ENCODE assay signal across 9 cellular contexts in the genomic region with DNA sequence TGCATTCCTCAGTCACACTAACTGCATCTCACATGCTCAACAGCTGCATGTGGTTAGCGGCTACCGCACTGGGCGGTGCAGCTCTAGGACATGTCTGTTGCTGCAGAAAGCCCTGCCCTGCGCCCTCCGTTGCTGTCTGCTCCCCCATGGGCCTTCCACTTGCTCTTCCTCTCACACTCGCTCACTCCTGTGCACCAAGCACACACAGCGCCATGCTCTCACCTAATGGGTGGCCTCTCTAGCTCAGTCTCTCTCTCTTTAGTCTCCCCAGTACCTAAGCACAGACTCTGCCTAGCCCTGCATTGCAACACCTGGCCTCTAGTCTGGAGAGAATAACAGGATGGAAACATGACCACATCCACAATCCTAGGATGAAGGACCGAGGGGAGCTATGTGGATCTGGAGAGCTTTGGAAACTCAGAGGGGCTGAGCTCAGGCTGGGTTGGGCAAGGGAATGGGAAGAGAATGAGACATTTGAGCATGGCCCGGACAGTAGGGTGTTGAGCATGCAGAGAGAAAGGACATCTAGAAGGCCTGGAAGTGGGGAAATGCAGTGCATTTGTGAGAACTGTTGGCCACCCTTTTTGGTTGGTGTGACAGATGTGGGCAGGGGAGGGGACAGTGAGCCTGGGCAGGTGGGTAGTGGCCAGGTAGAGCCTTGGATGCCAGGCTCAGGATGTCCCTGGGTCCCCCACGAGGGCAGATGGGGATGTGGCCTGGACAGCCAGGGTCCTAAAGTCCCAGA. TPM values are rescaled to one million over a fixed set of nuclear protein-coding genes. Genes with fewer than 3 reads are reported as not detected.
DNase-seq lines count a peak whose midpoint lies in the region; ATAC-seq, FAIRE-seq and TF ChIP-seq lines count a peak whose summit lies in the region.
"Had no signal": no experiment of that assay in that cellular context is flagged by ENCODE, and none has a peak within 500 bp of the region (broad histone marks: within the 10 kb centered on the region; RNA-seq: fewer than 3 reads in every experiment).

No MANE protein-coding gene starts in this region.

- H3K4me3 ChIP-seq in K562 (no peak overlapping the region), neuronal stem cell (ENCODE audit: low read length in 2 of 2) (no peak overlapping the region)
- H3K4me3 ChIP-seq: heart left ventricle had no signal

- H2AFZ ChIP-seq in K562 (ENCODE audit: low read depth, low read length) = no peak overlapping the region
- no peak overlapping the region for H2AFZ ChIP-seq in neuronal stem cell (ENCODE audit: low read length)

- peak overlapping the region; percentile 34 for H3K23ac ChIP-seq in neuronal stem cell (ENCODE audit: low read depth, low read length, poor library complexity)

- H3K18ac ChIP-seq in neuronal stem cell (ENCODE audit: low read length) = peak overlapping the region; percentile 83

- TF ChIP-seq EP300 in K562 (IDR thresholded peaks at IDR 0.05; ENCODE audit: low read length) = no peak

- H4K20me1 ChIP-seq in K562 (replicated peaks; ENCODE audit: control insufficient read depth, insufficient read depth, low read length) = no peaks in the 10 kb centered on the region; the same call in 1 of the 2 replicates

- H3K4me2 ChIP-seq in K562 (ENCODE audit: insufficient read depth, low read length) = no peak overlapping the region
- no peak overlapping the region for H3K4me2 ChIP-seq in neuronal stem cell (ENCODE audit: insufficient read depth, low read length, poor library complexity, severe bottlenecking)

- H3K14ac ChIP-seq in neuronal stem cell (ENCODE audit: low read length) = peak overlapping the region; percentile 64

- H2BK5ac ChIP-seq in neuronal stem cell (ENCODE audit: low read length) = no peak overlapping the region

- no peaks in the 10 kb centered on the region for H3K9me1 ChIP-seq in K562 (ENCODE audit: control insufficient read depth, insufficient read depth, low read length)

- peaks cover 4% of the 10 kb centered on the region for H3K79me1 ChIP-seq in neuronal stem cell (ENCODE audit: low read depth, low read length)

- H3K4ac ChIP-seq in neuronal stem cell (ENCODE audit: low read length) = no peak overlapping the region

- H3K27ac ChIP-seq in K562 (ENCODE audit: extremely low read depth, low read depth, low read length) (no peak overlapping the region), neuronal stem cell (replicated peaks; ENCODE audit: low read length) (no peak overlapping the region)

- H3K9me3 ChIP-seq in K562 (replicated peaks; ENCODE audit: control insufficient read depth, insufficient read depth, low read depth, low read length) (no peaks in the 10 kb centered on the region), neuronal stem cell (replicated peaks in 1 of 2; ENCODE audit: control insufficient read depth in 2 of 2, insufficient read depth in 1 of 2, low read depth in 1 of 2, low read length in 2 of 2) (peaks cover 0 to 3% of the 10 kb centered on the region in 2 donors)
- H3K9me3 ChIP-seq: heart left ventricle had no signal

- peak; percentile 17 for FAIRE-seq in GM12892 (lab: Jason Lieb, UNC)
- no peak for FAIRE-seq in K562 (lab: Jason Lieb, UNC)

- TF ChIP-seq CTCF in K562 (IDR thresholded peaks at IDR 0.05 in 2 of 3, conservative IDR thresholded peaks at IDR 0.05 in 1 of 3; ENCODE audit: insufficient read depth in 2 of 3, low read depth in 1 of 3, low read length in 3 of 3) = no peak

- TF ChIP-seq RAD21 in K562 (CRISPR knock-in tag; conservative IDR thresholded peaks at IDR 0.05 in 1 of 2, IDR thresholded peaks at IDR 0.05 in 1 of 2) = no peak

- 10% methylated on average over 10 of the region's 10 CpGs for WGBS in K562 (ENCODE audit: insufficient coverage, low coverage, missing lambda C conversion rate)
- no CpG with 5 or more reads among the region's 10 CpGs for WGBS in neuronal stem cell (ENCODE audit: extremely low coverage in 2 of 2, insufficient read length in 2 of 2, insufficient replicate concordance in 1 of 2), 2 donors

- CTCF ChIA-PET in K562 (lab: Yijun Ruan, JAX; ENCODE audit: low intra/inter-chr PET ratio) = no interaction called here

- peak overlapping the region; percentile 50 for H2BK15ac ChIP-seq in neuronal stem cell (ENCODE audit: low read length)

- TF ChIP-seq POLR2A in GM12892 (IDR thresholded peaks at IDR 0.05; ENCODE audit: low read depth, low read length) (no peak), K562 (conservative IDR thresholded peaks at IDR 0.05) (no peak)

- in situ Hi-C loops in K562 (cut with MboI) (no loop called here), G401 (cut with HindIII; ENCODE audit: low sequenced_read_pairs) (no loop called here)

- POLR2A ChIA-PET in K562 (lab: Yijun Ruan, JAX) = interaction anchor here (1.0 kb wide), 1 partner anchor 110 kb away, joined by 3 read pairs; no protein-coding TSS in a partner anchor

- no peak for DNase-seq in GM12892 (ENCODE audit: insufficient read length)
- DNase-seq in K562 (ENCODE audit: extremely low read depth in 1 of 4, low spot score in 3 of 4) = no peak
- no peak for DNase-seq in neuronal stem cell (ENCODE audit: low spot score)
- no peak for DNase-seq in T1000 (lab: John Stamatoyannopoulos, UW)
- DNase-seq in G401 (ENCODE audit: low spot score) = no peak
- DNase-seq: H9 had no signal

- no TSS peak for BruUV-seq in K562 (replicated peaks; lab: Mats Ljungman, UMichigan)

- H2AK5ac ChIP-seq in neuronal stem cell (ENCODE audit: low read depth, low read length) = peak overlapping the region; percentile 96

- H2BK12ac ChIP-seq in neuronal stem cell (ENCODE audit: low read length) = peak overlapping the region; percentile 8

- H3K9ac ChIP-seq in K562 (ENCODE audit: insufficient read depth in 1 of 2, low read depth in 2 of 2, low read length in 2 of 2) = no peak overlapping the region; a peak in 1 of 4 replicates
- peak overlapping the region; percentile 63 for H3K9ac ChIP-seq in neuronal stem cell (ENCODE audit: low read depth, low read length, poor library complexity)

- no peak for ATAC-seq in K562
- no peak for ATAC-seq in GM21528 (IDR thresholded peaks at IDR 0.05; ENCODE audit: low FRiP score, unreplicated experiment)
- ATAC-seq: heart left ventricle had no signal

- H3K79me2 ChIP-seq in K562 (ENCODE audit: control insufficient read depth, insufficient read depth, low read length) = no peaks in the 10 kb centered on the region

- peaks cover 8 to 33% of the 10 kb centered on the region in 2 experiments; a peak in 4 of 5 replicates for H3K4me1 ChIP-seq in K562 (replicated peaks in 1 of 2; ENCODE audit: control insufficient read depth in 2 of 2, insufficient read depth in 2 of 2, low read length in 2 of 2)
- H3K4me1 ChIP-seq in neuronal stem cell (ENCODE audit: control insufficient read depth in 2 of 2, insufficient read depth in 1 of 2, low read depth in 1 of 2, low read length in 2 of 2) = peaks cover 34 to 45% of the 10 kb centered on the region in 2 donors

- peak overlapping the region; percentile 6 for H2BK120ac ChIP-seq in neuronal stem cell (ENCODE audit: low read depth, low read length)

- H4K91ac ChIP-seq in neuronal stem cell (ENCODE audit: low read depth, low read length, poor library complexity) = peak overlapping the region; percentile 62

- intact Hi-C loops in K562 (cut with micrococcal nuclease) = no loop called here

- H3K36me3 ChIP-seq in K562 (ENCODE audit: control insufficient read depth, insufficient read depth, low read length) (no peaks in the 10 kb centered on the region), neuronal stem cell (replicated peaks in 1 of 2; ENCODE audit: control insufficient read depth in 2 of 2, insufficient read depth in 2 of 2, low read length in 2 of 2) (peaks cover 0 to 4% of the 10 kb centered on the region in 2 donors)

- H3K27me3 ChIP-seq in K562 (ENCODE audit: control insufficient read depth in 2 of 2, insufficient read depth in 2 of 2, low read length in 2 of 2) (peaks cover 37 to 58% of the 10 kb centered on the region in 2 experiments), neuronal stem cell (ENCODE audit: control insufficient read depth in 3 of 3, insufficient read depth in 3 of 3, low read depth in 1 of 3, low read length in 3 of 3) (peaks cover 0 to 11% (median 0%) of the 10 kb centered on the region in 3 experiments)
- H3K27me3 ChIP-seq: heart left ventricle had no signal

- H4K8ac ChIP-seq in neuronal stem cell (ENCODE audit: low read depth, low read length) = peak overlapping the region; percentile 5

RNA-seq across cellular contexts. Expression of a gene that starts 16.0 kb away (rescaled TPM):
- 0.68 TPM for polyA plus RNA-seq in GM12892 (2012; ENCODE audit: missing spikeins)
- not detected in 2 replicates for total RNA-seq in K562 (2011; cell fraction: chromatin; rRNA removed; ENCODE audit: low replicate concordance)
- not detected in 2 replicates for total RNA-seq in K562 (2011; cell fraction: nucleolus; rRNA removed)
- not detected in 2 replicates for total RNA-seq in K562 (2011; cell fraction: nucleoplasm; rRNA removed)
- total RNA-seq in K562 (2014; rRNA removed) (not detected in 2 replicates), K562 (2014; rRNA removed; fragmentation: Illumina TruSeq; extraction: Trizol) (not detected in 2 replicates), K562 (2015; rRNA removed; fragmentation: Illumina TruSeq; extraction: Trizol) (not detected in 2 replicates), K562 (2021) (not detected in 2 replicates)
- polyA plus RNA-seq in K562 (2011; rRNA removed) (not detected in 2 replicates), K562 (2014; fragmentation: Illumina TruSeq; extraction: Trizol) (not detected in 2 replicates), K562 (2014; fragmentation: Nextera tagmentation; extraction: Ambion mirVana) (not detected), K562 (2014; rRNA removed) (not detected in 2 replicates)
- not detected in 2 replicates for polyA plus RNA-seq in K562 (2011; cell fraction: cytosol; rRNA removed)
- polyA plus RNA-seq in K562 (2011; cell fraction: nucleus; rRNA removed) = not detected in 2 replicates
- not detected in 2 replicates for polyA plus RNA-seq in K562 (2012)
- polyA minus RNA-seq in K562 (2011; rRNA and poly(A)+ RNA removed) = not detected in 2 replicates
- not detected in 2 replicates for polyA minus RNA-seq in K562 (2011; cell fraction: cytosol; rRNA and poly(A)+ RNA removed)
- polyA minus RNA-seq in K562 (2011; cell fraction: nucleus; rRNA and poly(A)+ RNA removed) = not detected in 2 replicates
- polyA plus RNA-seq in neuronal stem cell (2013, experiment 1 of 2) = 0.57 TPM
- 0.35 TPM for polyA plus RNA-seq in neuronal stem cell (2013, experiment 2 of 2)
- total RNA-seq in G401 (2014; rRNA removed; shearing (Covaris generic)) = 19.0 and 49.0 TPM in 2 replicates
- total RNA-seq: activated CD8-positive, alpha-beta memory T cell treated with anti-CD3 and anti-CD28 coated beads for 36 hours had no signal

RNA-seq across cellular contexts. Expression of a gene that starts 19.7 kb away (rescaled TPM):
- 4.8 TPM for polyA plus RNA-seq in GM12892 (2012; ENCODE audit: missing spikeins)
- 3.2 and 16.9 TPM in 2 replicates for total RNA-seq in K562 (2011; cell fraction: chromatin; rRNA removed; ENCODE audit: low replicate concordance)
- 5.7 and 9.0 TPM in 2 replicates for total RNA-seq in K562 (2011; cell fraction: nucleolus; rRNA removed)
- total RNA-seq in K562 (2011; cell fraction: nucleoplasm; rRNA removed) = 3.7 and 4.2 TPM in 2 replicates
- total RNA-seq in K562 (2014; rRNA removed) (0.86 and 0.91 TPM in 2 replicates), K562 (2014; rRNA removed; fragmentation: Illumina TruSeq; extraction: Trizol) (0.15 TPM in 1 of 2 replicates, not detected in the other), K562 (2015; rRNA removed; fragmentation: Illumina TruSeq; extraction: Trizol) (0.08 and 0.18 TPM in 2 replicates), K562 (2021) (2.8 and 3.4 TPM in 2 replicates)
- polyA plus RNA-seq in K562 (2011; rRNA removed) (0.11 and 0.20 TPM in 2 replicates), K562 (2014; fragmentation: Illumina TruSeq; extraction: Trizol) (0.64 and 0.91 TPM in 2 replicates), K562 (2014; fragmentation: Nextera tagmentation; extraction: Ambion mirVana) (under 1 TPM; 0.04 to 0.06 TPM), K562 (2014; rRNA removed) (0.86 and 0.95 TPM in 2 replicates)
- 0.16 and 0.27 TPM in 2 replicates for polyA plus RNA-seq in K562 (2011; cell fraction: cytosol; rRNA removed)
- 2.0 and 4.9 TPM in 2 replicates for polyA plus RNA-seq in K562 (2011; cell fraction: nucleus; rRNA removed)
- polyA plus RNA-seq in K562 (2012) = 1.1 and 1.7 TPM in 2 replicates
- polyA minus RNA-seq in K562 (2011; rRNA and poly(A)+ RNA removed) = 0.25 and 1.1 TPM in 2 replicates
- polyA minus RNA-seq in K562 (2011; cell fraction: cytosol; rRNA and poly(A)+ RNA removed) = 2.0 and 3.3 TPM in 2 replicates
- 2.3 and 3.1 TPM in 2 replicates for polyA minus RNA-seq in K562 (2011; cell fraction: nucleus; rRNA and poly(A)+ RNA removed)
- polyA plus RNA-seq in neuronal stem cell (2013, experiment 1 of 2) = 17.9 TPM
- polyA plus RNA-seq in neuronal stem cell (2013, experiment 2 of 2) = 18.4 TPM
- 72.4 and 86.8 TPM in 2 replicates for total RNA-seq in G401 (2014; rRNA removed; shearing (Covaris generic))

RNA-seq across cellular contexts. Expression of a gene that starts 31.3 kb away (rescaled TPM):
- polyA plus RNA-seq in GM12892 (2012; ENCODE audit: missing spikeins) = 32.1 TPM
- 29.7 and 49.5 TPM in 2 replicates for total RNA-seq in K562 (2011; cell fraction: chromatin; rRNA removed; ENCODE audit: low replicate concordance)
- 27.6 and 29.7 TPM in 2 replicates for total RNA-seq in K562 (2011; cell fraction: nucleolus; rRNA removed)
- 29.0 and 30.6 TPM in 2 replicates for total RNA-seq in K562 (2011; cell fraction: nucleoplasm; rRNA removed)
- total RNA-seq in K562 (2014; rRNA removed) (45.5 and 52.9 TPM in 2 replicates), K562 (2014; rRNA removed; fragmentation: Illumina TruSeq; extraction: Trizol) (9.9 and 14.5 TPM in 2 replicates), K562 (2015; rRNA removed; fragmentation: Illumina TruSeq; extraction: Trizol) (28.6 and 29.0 TPM in 2 replicates), K562 (2021) (56.6 and 63.5 TPM in 2 replicates)
- polyA plus RNA-seq in K562 (2011; rRNA removed) (11.6 and 12.7 TPM in 2 replicates), K562 (2014; fragmentation: Illumina TruSeq; extraction: Trizol) (24.7 and 25.5 TPM in 2 replicates), K562 (2014; fragmentation: Nextera tagmentation; extraction: Ambion mirVana) (under 1 TPM; 0.10 to 0.13 TPM), K562 (2014; rRNA removed) (34.2 and 35.7 TPM in 2 replicates)
- polyA plus RNA-seq in K562 (2011; cell fraction: cytosol; rRNA removed) = 11.9 and 15.6 TPM in 2 replicates
- 50.9 and 52.5 TPM in 2 replicates for polyA plus RNA-seq in K562 (2011; cell fraction: nucleus; rRNA removed)
- 27.4 and 32.9 TPM in 2 replicates for polyA plus RNA-seq in K562 (2012)
- 18.9 and 21.8 TPM in 2 replicates for polyA minus RNA-seq in K562 (2011; rRNA and poly(A)+ RNA removed)
- 17.7 and 18.7 TPM in 2 replicates for polyA minus RNA-seq in K562 (2011; cell fraction: cytosol; rRNA and poly(A)+ RNA removed)
- 12.4 and 25.9 TPM in 2 replicates for polyA minus RNA-seq in K562 (2011; cell fraction: nucleus; rRNA and poly(A)+ RNA removed)
- polyA plus RNA-seq in neuronal stem cell (2013, experiment 1 of 2) = 19.8 TPM
- polyA plus RNA-seq in neuronal stem cell (2013, experiment 2 of 2) = 19.4 TPM
- total RNA-seq in G401 (2014; rRNA removed; shearing (Covaris generic)) = 49.7 and 59.6 TPM in 2 replicates

RNA-seq across cellular contexts. Expression of a gene that starts 51.8 kb away (rescaled TPM):
- polyA plus RNA-seq in GM12892 (2012; ENCODE audit: missing spikeins) = 0.40 TPM
- total RNA-seq in K562 (2011; cell fraction: chromatin; rRNA removed; ENCODE audit: low replicate concordance) = 0.18 and 1.0 TPM in 2 replicates
- total RNA-seq in K562 (2011; cell fraction: nucleolus; rRNA removed) = 0.50 TPM in 1 of 2 replicates, not detected in the other
- total RNA-seq in K562 (2011; cell fraction: nucleoplasm; rRNA removed) = not detected in 2 replicates
- not detected in 2 replicates for total RNA-seq in K562 (2014; rRNA removed)
- not detected in 2 replicates for total RNA-seq in K562 (2014; rRNA removed; fragmentation: Illumina TruSeq; extraction: Trizol)
- not detected in 2 replicates for total RNA-seq in K562 (2015; rRNA removed; fragmentation: Illumina TruSeq; extraction: Trizol)
- total RNA-seq in K562 (2021) = 0.07 TPM in 1 of 2 replicates, not detected in the other
- polyA plus RNA-seq in K562 (2011; rRNA removed) = 0.14 TPM in 1 of 2 replicates, not detected in the other
- polyA plus RNA-seq in K562 (2011; cell fraction: cytosol; rRNA removed) = 0.01 and 0.10 TPM in 2 replicates
- polyA plus RNA-seq in K562 (2011; cell fraction: nucleus; rRNA removed) = 0.15 and 0.24 TPM in 2 replicates
- polyA plus RNA-seq in K562 (2012) = 0.07 and 0.22 TPM in 2 replicates
- 0.04 TPM in 1 of 2 replicates, not detected in the other for polyA plus RNA-seq in K562 (2014; fragmentation: Illumina TruSeq; extraction: Trizol)
- polyA plus RNA-seq in K562 (2014; fragmentation: Nextera tagmentation; extraction: Ambion mirVana) = not detected
- polyA plus RNA-seq in K562 (2014; rRNA removed) = 0.11 TPM in 1 of 2 replicates, not detected in the other
- 0.15 TPM in 1 of 2 replicates, not detected in the other for polyA minus RNA-seq in K562 (2011; rRNA and poly(A)+ RNA removed)
- polyA minus RNA-seq in K562 (2011; cell fraction: cytosol; rRNA and poly(A)+ RNA removed) = not detected in 2 replicates
- not detected in 2 replicates for polyA minus RNA-seq in K562 (2011; cell fraction: nucleus; rRNA and poly(A)+ RNA removed)
- polyA plus RNA-seq in neuronal stem cell (2013, experiment 1 of 2) = 31.6 TPM
- 33.4 TPM for polyA plus RNA-seq in neuronal stem cell (2013, experiment 2 of 2)
- 7.5 and 8.4 TPM in 2 replicates for total RNA-seq in G401 (2014; rRNA removed; shearing (Covaris generic))

Comparison
In these comparisons a context has a peak if more than half of its experiments do, and no peak if none do; other contexts are left out.
1. RNA of a gene that starts 16.0 kb away (total RNA-seq): 19.0 to 49.0 TPM in G401; not detected in K562; every median in the first group is over 10 times any median in the second.